8 cellular contexts compared by ENCODE assay signal in genomic region chr4:3879681-3880594, GRCh38.
DNase-seq lines count a peak whose midpoint lies in the region; ATAC-seq and TF ChIP-seq lines count a peak whose summit lies in the region.

No MANE protein-coding gene starts in this region.

- intact Hi-C loops in CD8-positive, alpha-beta T cell (cut with DNase I, micrococcal nuclease): loop anchor here in 1 of 2 experiments (1.0 to 5.0 kb wide), 3 partner anchors 534 to 774 kb away; no protein-coding TSS in a partner anchor

- H3K9me3 Mint-ChIP-seq in CD8-positive, alpha-beta T cell: peaks cover 15% of the 10 kb centered on the region
- H3K9me3 Mint-ChIP-seq in naive thymus-derived CD8-positive, alpha-beta T cell: peaks cover 0 to 21% (median 11%) of the 10 kb centered on the region in 9 donors

- POLR2A ChIA-PET in CD8-positive, alpha-beta T cell (lab: Charles Lee): interaction anchor here (0.7 kb wide), 1 partner anchor 526 kb away, joined by 3 read pairs; no protein-coding TSS in a partner anchor
- POLR2A ChIA-PET in naive thymus-derived CD8-positive, alpha-beta T cell (lab: Charles Lee): no interaction called here

- peak in 6 of 7 experiments; percentile 19 to 67 (median 30) for DNase-seq in CD8-positive, alpha-beta T cell
- DNase-seq in Karpas-422 (peak; percentile 23), astrocyte of the hippocampus (ENCODE audit: low read depth, low spot score) (peak; percentile 13), medulla oblongata (ENCODE audit: extremely low spot score) (no peak), NCI-H1092 (lab: John Stamatoyannopoulos, UW) (no peak), cerebellar cortex (ENCODE audit: low spot score) (no peak)
- DNase-seq in naive thymus-derived CD8-positive, alpha-beta T cell: peak in 5 of 10 donors; percentile 11 to 56 (median 28)

- no peaks in the 10 kb centered on the region for H3K79me2 ChIP-seq in Karpas-422 (ENCODE audit: low read length)

- H3K9me3 ChIP-seq in CD8-positive, alpha-beta T cell (ENCODE audit: low read length): no peaks in the 10 kb centered on the region
- no peaks in the 10 kb centered on the region for H3K9me3 ChIP-seq in Karpas-422 (ENCODE audit: low read length)

- ATAC-seq in CD8-positive, alpha-beta T cell: peak; percentile 58
- peak; percentile 59 to 71 for ATAC-seq in naive thymus-derived CD8-positive, alpha-beta T cell
- no peak for ATAC-seq in HG03108 (IDR thresholded peaks at IDR 0.05; ENCODE audit: unreplicated experiment)

- peaks cover 39% of the 10 kb centered on the region for H3K27me3 Mint-ChIP-seq in CD8-positive, alpha-beta T cell (ENCODE audit: low read depth)
- peaks cover 32 to 75% (median 54%) of the 10 kb centered on the region in 5 donors for H3K27me3 Mint-ChIP-seq in naive thymus-derived CD8-positive, alpha-beta T cell

- no peaks in the 10 kb centered on the region for H4K20me1 ChIP-seq in Karpas-422 (ENCODE audit: insufficient read depth, low read depth, low read length)

- no peaks in the 10 kb centered on the region for H3K9me2 ChIP-seq in Karpas-422 (replicated peaks; ENCODE audit: insufficient read depth, low read length)

- no peak for TF ChIP-seq CTCF in CD8-positive, alpha-beta T cell (IDR thresholded peaks at IDR 0.05)

- peaks cover 15% of the 10 kb centered on the region for H3K4me1 ChIP-seq in CD8-positive, alpha-beta T cell (ENCODE audit: insufficient read depth, low read length)
- no peaks in the 10 kb centered on the region for H3K4me1 ChIP-seq in Karpas-422 (ENCODE audit: low read length)

- H3K36me3 Mint-ChIP-seq in CD8-positive, alpha-beta T cell: no peaks in the 10 kb centered on the region
- H3K36me3 Mint-ChIP-seq in naive thymus-derived CD8-positive, alpha-beta T cell: peaks cover 4 to 14% (median 13%) of the 10 kb centered on the region in 3 donors

- H3K36me3 ChIP-seq in CD8-positive, alpha-beta T cell (ENCODE audit: insufficient read depth, low read length): no peaks in the 10 kb centered on the region
- H3K36me3 ChIP-seq in Karpas-422 (ENCODE audit: insufficient read depth, low read length): no peaks in the 10 kb centered on the region

- CTCF ChIA-PET in CD8-positive, alpha-beta T cell (lab: Charles Lee): interaction anchor here (0.6 to 1.8 kb wide), 10 partner anchors 8 to 772 kb away, joined by 3 to 10 read pairs (median 4); no protein-coding TSS in a partner anchor

- no peak overlapping the region for H3K4me2 ChIP-seq in Karpas-422 (ENCODE audit: low read depth, low read length, poor library complexity, severe bottlenecking)

- H3K9ac ChIP-seq in Karpas-422 (ENCODE audit: low read length): no peak overlapping the region

- no peak overlapping the region for H3K27ac Mint-ChIP-seq in CD8-positive, alpha-beta T cell
- H3K27ac Mint-ChIP-seq in naive thymus-derived CD8-positive, alpha-beta T cell: peak overlapping the region in 4 of 10 donors; percentile 38 to 59 (median 58)

- no peak overlapping the region for H2AFZ ChIP-seq in Karpas-422 (ENCODE audit: low read length)

- peak overlapping the region; percentile 60 for H3K4me3 Mint-ChIP-seq in CD8-positive, alpha-beta T cell
- H3K4me3 Mint-ChIP-seq in naive thymus-derived CD8-positive, alpha-beta T cell: peak overlapping the region; percentile 15 to 77 (median 63)

- H3K27me3 ChIP-seq in CD8-positive, alpha-beta T cell (ENCODE audit: insufficient read depth, low read length): no peaks in the 10 kb centered on the region
- H3K27me3 ChIP-seq in Karpas-422 (ENCODE audit: low read length): no peaks in the 10 kb centered on the region

- peak overlapping the region; percentile 28 for H3K4me3 ChIP-seq in CD8-positive, alpha-beta T cell (ENCODE audit: low read depth, low read length)
- H3K4me3 ChIP-seq in Karpas-422 (ENCODE audit: low read length): no peak overlapping the region

- H3K27ac ChIP-seq in CD8-positive, alpha-beta T cell (ENCODE audit: low read depth, low read length): no peak overlapping the region
- H3K27ac ChIP-seq in Karpas-422 (ENCODE audit: low read length): no peak overlapping the region

- H3K4me1 Mint-ChIP-seq in CD8-positive, alpha-beta T cell (ENCODE audit: low read depth): peaks cover 17% of the 10 kb centered on the region
- peaks cover 11 to 21% (median 15%) of the 10 kb centered on the region in 4 donors for H3K4me1 Mint-ChIP-seq in naive thymus-derived CD8-positive, alpha-beta T cell

Comparison
In these comparisons a context has a peak if more than half of its experiments do, and no peak if none do; other contexts are left out.
1. DNase-seq: peak in CD8-positive, alpha-beta T cell (6 of 7), Karpas-422 (single experiment) and astrocyte of the hippocampus (single experiment); none in medulla oblongata (single experiment), NCI-H1092 (single experiment) and cerebellar cortex (single experiment).